8 cellular contexts compared by ENCODE assay signal in genomic region chr15:49876401-49877038, GRCh38.
DNase-seq lines count a peak whose midpoint lies in the region; ATAC-seq, FAIRE-seq and TF ChIP-seq lines count a peak whose summit lies in the region.

No MANE protein-coding gene starts in this region.

- no peaks in the 10 kb centered on the region for H3K9me1 ChIP-seq in keratinocyte (ENCODE audit: control insufficient read depth, extremely low read depth, insufficient read depth, low read length)

- no peak for DNase-seq in HFF-Myc (ENCODE audit: extremely low read depth, low read depth)
- DNase-seq in GM12878 (ENCODE audit: low read depth, low spot score), result no peak
- no peak for DNase-seq in keratinocyte (ENCODE audit: low read depth, low spot score)
- DNase-seq in testis, result peak; percentile 46
- no peak for DNase-seq in LoVo (ENCODE audit: low spot score)
- DNase-seq in inferior parietal cortex (ENCODE audit: extremely low spot score), result no peak
- no peak for DNase-seq in activated CD8-positive, alpha-beta T cell treated with anti-CD3 and anti-CD28 coated beads for 36 hours

- H3K79me2 ChIP-seq in GM12878 (ENCODE audit: control insufficient read depth, insufficient read depth, low read length), result no peaks in the 10 kb centered on the region
- no peaks in the 10 kb centered on the region for H3K79me2 ChIP-seq in keratinocyte (ENCODE audit: control insufficient read depth, insufficient read depth, low read length)

- no peak overlapping the region for H3K4me3 Mint-ChIP-seq in activated CD8-positive, alpha-beta T cell treated with anti-CD3 and anti-CD28 coated beads for 36 hours

- H3K27me3 Mint-ChIP-seq in activated CD8-positive, alpha-beta T cell treated with anti-CD3 and anti-CD28 coated beads for 36 hours, result peaks cover 1% of the 10 kb centered on the region

- SMC1A ChIA-PET in GM12878 (lab: Charles Lee; ENCODE audit: uncharacterized antibody, unreplicated experiment), result interaction anchor here (0.7 to 6.3 kb wide), 8 partner anchors 9 to 1015 kb away, joined by 3 to 52 read pairs (median 6); no protein-coding TSS in a partner anchor

- TF ChIP-seq CTCF in HFF-Myc (IDR thresholded peaks at IDR 0.05; ENCODE audit: low read depth, low read length, missing control alignments) (peak; percentile 27), GM12878 (IDR thresholded peaks at IDR 0.05 in 2 of 3, conservative IDR thresholded peaks at IDR 0.05 in 1 of 3; ENCODE audit: control insufficient read depth in 2 of 3, extremely low read depth in 1 of 3, insufficient read depth in 1 of 3, low read depth in 3 of 3, low read length in 3 of 3) (peak; percentile 28 to 39 (median 37); a peak in 4 of 6 replicates), keratinocyte (optimal IDR thresholded peaks at IDR 0.05 in 1 of 3, IDR thresholded peaks at IDR 0.05 in 1 of 3, conservative IDR thresholded peaks at IDR 0.05 in 1 of 3; ENCODE audit: extremely low read depth in 1 of 3, insufficient read depth in 2 of 3, low read length in 3 of 3) (peak; percentile 50 to 75 (median 52)), testis (IDR thresholded peaks at IDR 0.05) (peak; percentile 49 to 62 (median 54))
- TF ChIP-seq CTCF in activated CD8-positive, alpha-beta T cell treated with anti-CD3 and anti-CD28 coated beads for 36 hours (IDR thresholded peaks at IDR 0.05), result no peak

- H4K20me1 ChIP-seq in GM12878 (ENCODE audit: control insufficient read depth, insufficient read depth), result no peaks in the 10 kb centered on the region
- no peaks in the 10 kb centered on the region for H4K20me1 ChIP-seq in keratinocyte (ENCODE audit: control insufficient read depth, extremely low read depth, insufficient read depth, low read length)

- H3K27ac ChIP-seq in GM12878 (ENCODE audit: control insufficient read depth, insufficient read depth) (no peak overlapping the region), keratinocyte (ENCODE audit: control insufficient read depth, insufficient read depth, low read length) (no peak overlapping the region), testis (peak overlapping the region; percentile 5 to 80)

- H2AFZ ChIP-seq in GM12878 (ENCODE audit: control insufficient read depth, low read depth, low read length), result no peak overlapping the region
- H2AFZ ChIP-seq in keratinocyte (ENCODE audit: control insufficient read depth, low read length), result no peak overlapping the region

- TF ChIP-seq RAD21 in GM12878 (IDR thresholded peaks at IDR 0.05; ENCODE audit: insufficient read depth, low read depth, low read length), result peak; percentile 58

- H3K9me3 ChIP-seq in GM12878 (replicated peaks; ENCODE audit: control insufficient read depth, insufficient read depth, low read length), result no peaks in the 10 kb centered on the region
- no peaks in the 10 kb centered on the region for H3K9me3 ChIP-seq in keratinocyte (ENCODE audit: control insufficient read depth, low read depth, low read length)
- H3K9me3 ChIP-seq in testis, result no peaks in the 10 kb centered on the region

- H3K27me3 ChIP-seq in GM12878 (replicated peaks in 1 of 2; ENCODE audit: control insufficient read depth in 2 of 2, insufficient read depth in 2 of 2, low read length in 1 of 2) (no peaks in the 10 kb centered on the region), keratinocyte (ENCODE audit: control insufficient read depth, extremely low read depth, insufficient read depth, low read length) (no peaks in the 10 kb centered on the region), testis (no peaks in the 10 kb centered on the region)

- intact Hi-C loops in GM12878 (cut with micrococcal nuclease; ENCODE audit: unreplicated experiment), result loop anchor here (5.0 kb wide), 1 partner anchor 271 kb away; no protein-coding TSS in a partner anchor
- intact Hi-C loops in testis (cut with DNase I; ENCODE audit: low total_unique reads), result loop anchor here (10.0 kb wide), 1 partner anchor 252 kb away; the partner anchor contains the start of genes DTWD1 and FAM227B
- intact Hi-C loops in activated CD8-positive, alpha-beta T cell treated with anti-CD3 and anti-CD28 coated beads for 36 hours (cut with micrococcal nuclease), result no loop called here

- no peaks in the 10 kb centered on the region for H3K4me1 Mint-ChIP-seq in activated CD8-positive, alpha-beta T cell treated with anti-CD3 and anti-CD28 coated beads for 36 hours (ENCODE audit: low read depth)

- H3K27ac Mint-ChIP-seq in activated CD8-positive, alpha-beta T cell treated with anti-CD3 and anti-CD28 coated beads for 36 hours, result no peak overlapping the region

- RAD21 ChIA-PET in GM12878 (lab: Charles Lee; ENCODE audit: unreplicated experiment), result interaction anchor here (0.9 to 5.1 kb wide), 7 partner anchors 8 to 640 kb away, joined by 3 to 40 read pairs (median 4); no protein-coding TSS in a partner anchor

- no peak for TF ChIP-seq EP300 in GM12878 (IDR thresholded peaks at IDR 0.05; ENCODE audit: borderline replicate concordance in 1 of 2, control insufficient read depth in 1 of 2, low read depth in 2 of 2, low read length in 2 of 2)

- H3K4me1 ChIP-seq in GM12878 (ENCODE audit: control insufficient read depth, insufficient read depth, low read length), result no peaks in the 10 kb centered on the region
- no peaks in the 10 kb centered on the region for H3K4me1 ChIP-seq in keratinocyte (ENCODE audit: control insufficient read depth, extremely low read depth, insufficient read depth, low read length)
- peaks cover 16% of the 10 kb centered on the region for H3K4me1 ChIP-seq in testis

- H3K9me3 Mint-ChIP-seq in activated CD8-positive, alpha-beta T cell treated with anti-CD3 and anti-CD28 coated beads for 36 hours, result no peaks in the 10 kb centered on the region

- ATAC-seq in GM12878 (no peak), GM21360 (IDR thresholded peaks at IDR 0.05; ENCODE audit: unreplicated experiment) (no peak)
- no peak for ATAC-seq in activated CD8-positive, alpha-beta T cell treated with anti-CD3 and anti-CD28 coated beads for 36 hours

- in situ Hi-C loops in GM12878 (cut with MboI), result no loop called here

- no peak for FAIRE-seq in GM12878 (lab: Jason Lieb, UNC)
- FAIRE-seq in keratinocyte (lab: Jason Lieb, UNC), result no peak

- H3K36me3 ChIP-seq in GM12878 (ENCODE audit: control insufficient read depth in 2 of 2, insufficient read depth in 2 of 2, low read length in 1 of 2) (no peaks in the 10 kb centered on the region), keratinocyte (ENCODE audit: control insufficient read depth in 2 of 2, extremely low read depth in 1 of 2, insufficient read depth in 2 of 2, low read length in 2 of 2) (no peaks in the 10 kb centered on the region), testis (ENCODE audit: low read depth, missing control alignments) (no peaks in the 10 kb centered on the region)

- no peak overlapping the region for H3K9ac ChIP-seq in GM12878 (ENCODE audit: control insufficient read depth, insufficient read depth, low read length)
- H3K9ac ChIP-seq in keratinocyte (ENCODE audit: control insufficient read depth, extremely low read depth, insufficient read depth, low read length), result no peak overlapping the region

- dilution Hi-C loops in keratinocyte (cut with MboI; ENCODE audit: extremely low pct_ligation_motif_present, low sequenced_read_pairs), result no loop called here

- CTCF ChIA-PET in GM12878 (lab: Yijun Ruan, JAX), result interaction anchor here (1.0 to 4.6 kb wide), 9 partner anchors 20 to 269 kb away, joined by 3 to 61 read pairs (median 4); no protein-coding TSS in a partner anchor
- CTCF ChIA-PET in activated CD8-positive, alpha-beta T cell treated with anti-CD3 and anti-CD28 coated beads for 36 hours (lab: Charles Lee), result interaction anchor here (0.8 to 1.9 kb wide), 7 partner anchors 11 to 439 kb away, joined by 3 to 6 read pairs (median 3); no protein-coding TSS in a partner anchor

- WGBS in GM12878 (ENCODE audit: insufficient coverage, insufficient replicate concordance, low lambda C conversion rate, missing lambda C conversion rate), result 32% methylated on average over 5 of the region's 5 CpGs
- 42 to 53% methylated on average over 5 of the region's 5 CpGs for WGBS in testis, 2 donors

- no TSS peak for BruUV-seq in GM12878 (replicated peaks; lab: Mats Ljungman, UMichigan)

- no peak overlapping the region for H3K4me3 ChIP-seq in HFF-Myc (replicated peaks; ENCODE audit: low read depth, low read length)
- H3K4me3 ChIP-seq in GM12878, result no peak overlapping the region
- no peak overlapping the region for H3K4me3 ChIP-seq in keratinocyte (ENCODE audit: control insufficient read depth in 2 of 3, extremely low read depth in 1 of 3, insufficient read depth in 2 of 3, low read depth in 1 of 3, low read length in 3 of 3)
- no peak overlapping the region for H3K4me3 ChIP-seq in testis

- POLR2A ChIA-PET in GM12878 (lab: Charles Lee), result no interaction called here
- POLR2A ChIA-PET in activated CD8-positive, alpha-beta T cell treated with anti-CD3 and anti-CD28 coated beads for 36 hours (lab: Charles Lee), result no interaction called here

- H3K4me2 ChIP-seq in GM12878 (ENCODE audit: control insufficient read depth, insufficient read depth) (no peak overlapping the region), keratinocyte (ENCODE audit: control insufficient read depth, extremely low read depth, insufficient read depth, low read depth, low read length) (no peak overlapping the region)

- H3K36me3 Mint-ChIP-seq in activated CD8-positive, alpha-beta T cell treated with anti-CD3 and anti-CD28 coated beads for 36 hours (ENCODE audit: low read depth), result no peaks in the 10 kb centered on the region

- TF ChIP-seq POLR2A in GM12878 (IDR thresholded peaks at IDR 0.05; ENCODE audit: low read depth, low read length), result no peak
- no peak for TF ChIP-seq POLR2A in testis (IDR thresholded peaks at IDR 0.05)

TF ChIP-seq in GM12878, 131 proteins besides CTCF, POLR2A, EP300 and RAD21 (continues in another document):
- TF ChIP-seq SRF (IDR thresholded peaks at IDR 0.05; ENCODE audit: low read depth in 2 of 2, low read length in 2 of 2), result no peak
- no peak for TF ChIP-seq ZBTB33 (IDR thresholded peaks at IDR 0.05)
- no peak for TF ChIP-seq JUND (IDR thresholded peaks at IDR 0.05; ENCODE audit: low read depth, low read length)
- TF ChIP-seq EGR1 (IDR thresholded peaks at IDR 0.05; ENCODE audit: borderline replicate concordance in 1 of 2, low read depth in 2 of 2, low read length in 2 of 2), result no peak

Comparison
In these comparisons a context has a peak if more than half of its experiments do, and no peak if none do; other contexts are left out.
1. H3K27ac ChIP-seq: peak in testis (2 of 2); none in GM12878 (single experiment) and keratinocyte (single experiment).